ENCODE assay signal across 2 cellular contexts in the genomic region with DNA sequence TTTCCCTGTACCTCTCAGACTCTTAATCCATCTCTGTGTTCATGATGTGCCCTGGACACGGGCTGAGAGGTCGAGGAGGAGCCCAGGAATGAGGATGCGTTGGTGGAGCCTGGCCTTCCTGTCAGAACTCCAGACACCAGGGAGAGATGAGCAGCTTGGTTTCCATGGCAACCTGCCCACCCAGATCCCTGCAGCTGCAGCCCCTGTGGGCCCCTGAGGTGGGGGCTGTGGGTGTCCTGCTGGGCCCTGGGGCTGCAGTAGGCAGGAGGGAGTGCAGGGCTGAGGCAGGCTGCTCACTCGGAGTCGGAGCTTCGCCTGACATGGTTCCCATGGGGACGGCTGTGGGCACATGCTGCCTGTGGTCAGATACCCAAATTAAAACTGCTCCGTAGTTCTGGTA.
TF ChIP-seq lines count a peak whose summit lies in the region.

No MANE protein-coding gene starts in this region.

TF ChIP-seq in SK-N-SH, 30 proteins besides CTCF, POLR2A, EP300 and RAD21 (continued from another document):
- TF ChIP-seq, protein P1, sequence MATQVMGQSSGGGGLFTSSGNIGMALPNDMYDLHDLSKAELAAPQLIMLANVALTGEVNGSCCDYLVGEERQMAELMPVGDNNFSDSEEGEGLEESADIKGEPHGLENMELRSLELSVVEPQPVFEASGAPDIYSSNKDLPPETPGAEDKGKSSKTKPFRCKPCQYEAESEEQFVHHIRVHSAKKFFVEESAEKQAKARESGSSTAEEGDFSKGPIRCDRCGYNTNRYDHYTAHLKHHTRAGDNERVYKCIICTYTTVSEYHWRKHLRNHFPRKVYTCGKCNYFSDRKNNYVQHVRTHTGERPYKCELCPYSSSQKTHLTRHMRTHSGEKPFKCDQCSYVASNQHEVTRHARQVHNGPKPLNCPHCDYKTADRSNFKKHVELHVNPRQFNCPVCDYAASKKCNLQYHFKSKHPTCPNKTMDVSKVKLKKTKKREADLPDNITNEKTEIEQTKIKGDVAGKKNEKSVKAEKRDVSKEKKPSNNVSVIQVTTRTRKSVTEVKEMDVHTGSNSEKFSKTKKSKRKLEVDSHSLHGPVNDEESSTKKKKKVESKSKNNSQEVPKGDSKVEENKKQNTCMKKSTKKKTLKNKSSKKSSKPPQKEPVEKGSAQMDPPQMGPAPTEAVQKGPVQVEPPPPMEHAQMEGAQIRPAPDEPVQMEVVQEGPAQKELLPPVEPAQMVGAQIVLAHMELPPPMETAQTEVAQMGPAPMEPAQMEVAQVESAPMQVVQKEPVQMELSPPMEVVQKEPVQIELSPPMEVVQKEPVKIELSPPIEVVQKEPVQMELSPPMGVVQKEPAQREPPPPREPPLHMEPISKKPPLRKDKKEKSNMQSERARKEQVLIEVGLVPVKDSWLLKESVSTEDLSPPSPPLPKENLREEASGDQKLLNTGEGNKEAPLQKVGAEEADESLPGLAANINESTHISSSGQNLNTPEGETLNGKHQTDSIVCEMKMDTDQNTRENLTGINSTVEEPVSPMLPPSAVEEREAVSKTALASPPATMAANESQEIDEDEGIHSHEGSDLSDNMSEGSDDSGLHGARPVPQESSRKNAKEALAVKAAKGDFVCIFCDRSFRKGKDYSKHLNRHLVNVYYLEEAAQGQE (IDR thresholded peaks at IDR 0.05; ENCODE audit: low read depth, low read length) = no peak
- TF ChIP-seq FOXJ3 (CRISPR knock-in tag; IDR thresholded peaks at IDR 0.05) = no peak
- TF ChIP-seq NRF1 (IDR thresholded peaks at IDR 0.05; ENCODE audit: low read depth, low read length) = no peak
- no peak for TF ChIP-seq ELF1 (IDR thresholded peaks at IDR 0.05)

TF ChIP-seq in SK-N-SH treated with all-trans-retinoic acid at 6 μM for 48 hours, 23 proteins besides CTCF, POLR2A, EP300 and RAD21 (continued from another document):
- no peak for TF ChIP-seq ZNF8 (CRISPR knock-in tag; IDR thresholded peaks at IDR 0.05)
- TF ChIP-seq BACH2 (CRISPR knock-in tag; IDR thresholded peaks at IDR 0.05; ENCODE audit: borderline replicate concordance) = no peak
- TF ChIP-seq SNAI2 (CRISPR knock-in tag; IDR thresholded peaks at IDR 0.05) = no peak
- TF ChIP-seq, protein P2, sequence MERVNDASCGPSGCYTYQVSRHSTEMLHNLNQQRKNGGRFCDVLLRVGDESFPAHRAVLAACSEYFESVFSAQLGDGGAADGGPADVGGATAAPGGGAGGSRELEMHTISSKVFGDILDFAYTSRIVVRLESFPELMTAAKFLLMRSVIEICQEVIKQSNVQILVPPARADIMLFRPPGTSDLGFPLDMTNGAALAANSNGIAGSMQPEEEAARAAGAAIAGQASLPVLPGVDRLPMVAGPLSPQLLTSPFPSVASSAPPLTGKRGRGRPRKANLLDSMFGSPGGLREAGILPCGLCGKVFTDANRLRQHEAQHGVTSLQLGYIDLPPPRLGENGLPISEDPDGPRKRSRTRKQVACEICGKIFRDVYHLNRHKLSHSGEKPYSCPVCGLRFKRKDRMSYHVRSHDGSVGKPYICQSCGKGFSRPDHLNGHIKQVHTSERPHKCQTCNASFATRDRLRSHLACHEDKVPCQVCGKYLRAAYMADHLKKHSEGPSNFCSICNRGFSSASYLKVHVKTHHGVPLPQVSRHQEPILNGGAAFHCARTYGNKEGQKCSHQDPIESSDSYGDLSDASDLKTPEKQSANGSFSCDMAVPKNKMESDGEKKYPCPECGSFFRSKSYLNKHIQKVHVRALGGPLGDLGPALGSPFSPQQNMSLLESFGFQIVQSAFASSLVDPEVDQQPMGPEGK (CRISPR knock-in tag; IDR thresholded peaks at IDR 0.05; ENCODE audit: borderline replicate concordance) = no peak
- TF ChIP-seq, protein P3, sequence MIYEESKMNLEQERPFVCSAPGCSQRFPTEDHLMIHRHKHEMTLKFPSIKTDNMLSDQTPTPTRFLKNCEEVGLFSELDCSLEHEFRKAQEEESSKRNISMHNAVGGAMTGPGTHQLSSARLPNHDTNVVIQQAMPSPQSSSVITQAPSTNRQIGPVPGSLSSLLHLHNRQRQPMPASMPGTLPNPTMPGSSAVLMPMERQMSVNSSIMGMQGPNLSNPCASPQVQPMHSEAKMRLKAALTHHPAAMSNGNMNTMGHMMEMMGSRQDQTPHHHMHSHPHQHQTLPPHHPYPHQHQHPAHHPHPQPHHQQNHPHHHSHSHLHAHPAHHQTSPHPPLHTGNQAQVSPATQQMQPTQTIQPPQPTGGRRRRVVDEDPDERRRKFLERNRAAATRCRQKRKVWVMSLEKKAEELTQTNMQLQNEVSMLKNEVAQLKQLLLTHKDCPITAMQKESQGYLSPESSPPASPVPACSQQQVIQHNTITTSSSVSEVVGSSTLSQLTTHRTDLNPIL (CRISPR knock-in tag; IDR thresholded peaks at IDR 0.05; ENCODE audit: low read depth) = no peak
- TF ChIP-seq ZNF70 (CRISPR knock-in tag; IDR thresholded peaks at IDR 0.05) = no peak
- TF ChIP-seq RARB (CRISPR knock-in tag; IDR thresholded peaks at IDR 0.05) = no peak
- no peak for TF ChIP-seq TOX (CRISPR knock-in tag; IDR thresholded peaks at IDR 0.05; ENCODE audit: borderline replicate concordance)
- no peak for TF ChIP-seq ZFP30 (CRISPR knock-in tag; IDR thresholded peaks at IDR 0.05)
- no peak for TF ChIP-seq PPARA (CRISPR knock-in tag; IDR thresholded peaks at IDR 0.05; ENCODE audit: borderline replicate concordance)
- no peak for TF ChIP-seq ZNF565 (CRISPR knock-in tag; conservative IDR thresholded peaks at IDR 0.05; ENCODE audit: low read depth)
- no peak for TF ChIP-seq CSDC2 (CRISPR knock-in tag; IDR thresholded peaks at IDR 0.05)
TF ChIP-seq in SK-N-SH treated with all-trans-retinoic acid at 6 μM for 48 hours: peak in this region for 0.
